9 cellular contexts compared by ENCODE assay signal in the genomic region with DNA sequence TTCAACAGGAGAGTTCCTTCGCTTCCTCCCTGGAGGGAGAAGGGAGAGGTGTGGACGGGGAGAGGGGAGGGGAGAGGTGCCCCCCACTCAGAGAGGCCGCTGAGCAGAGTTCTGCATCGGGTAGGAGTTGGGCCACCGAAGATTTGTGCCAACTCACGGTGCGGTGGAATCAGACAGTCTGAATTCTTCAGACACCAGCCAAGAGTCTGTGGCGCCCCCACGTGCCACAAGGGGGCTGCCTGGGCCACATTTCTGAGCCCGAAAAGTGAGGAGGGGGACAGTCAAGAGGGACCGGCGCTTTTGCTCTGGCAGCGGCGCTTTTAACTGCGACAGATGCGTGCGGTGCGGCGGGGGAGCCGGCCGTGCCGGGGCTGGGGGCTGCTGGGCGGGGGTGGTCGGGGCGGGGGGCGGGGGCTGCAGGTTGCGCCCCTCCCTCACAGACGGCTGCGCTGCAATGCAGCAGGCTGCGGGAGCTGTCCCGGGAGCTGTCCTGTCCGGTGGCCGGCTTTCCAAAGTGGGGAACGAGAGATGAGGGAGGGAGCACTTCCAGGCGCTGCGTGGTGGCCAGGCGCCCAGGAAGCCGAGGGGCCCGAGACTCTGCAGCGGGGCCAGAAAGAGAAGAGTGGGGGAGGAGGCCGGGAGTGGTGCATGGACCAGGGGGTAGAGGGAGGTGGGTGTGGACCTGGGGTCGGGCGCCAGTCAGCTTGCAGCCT. TPM values are rescaled to one million over a fixed set of nuclear protein-coding genes. Genes with fewer than 3 reads are reported as not detected.
DNase-seq lines count a peak whose midpoint lies in the region; ATAC-seq, FAIRE-seq and TF ChIP-seq lines count a peak whose summit lies in the region.
"Had no signal": no experiment of that assay in that cellular context is flagged by ENCODE, and none has a peak within 500 bp of the region (broad histone marks: within the 10 kb centered on the region; RNA-seq: fewer than 3 reads in every experiment).

No MANE protein-coding gene starts in this region.

- H3K9ac ChIP-seq in H9 (ENCODE audit: extremely low read depth, insufficient read length, low read length) (no peak overlapping the region), K562 (ENCODE audit: insufficient read depth in 1 of 2, low read depth in 2 of 2, low read length in 2 of 2) (no peak overlapping the region)

- peaks cover 17% of the 10 kb centered on the region for H3K4me1 ChIP-seq in BE2C
- no peaks in the 10 kb centered on the region; the same call in 1 of the 2 replicates for H3K4me1 ChIP-seq in H9 (ENCODE audit: insufficient read depth, low read length)
- H3K4me1 ChIP-seq in K562 (replicated peaks in 1 of 2; ENCODE audit: control insufficient read depth in 2 of 2, insufficient read depth in 2 of 2, low read length in 2 of 2), result peaks cover 13 to 33% of the 10 kb centered on the region in 2 experiments

- 0 out of 3 replicates have a peak, but pooled peaks have one; percentile 23 for ATAC-seq in K562
- ATAC-seq in CD4-positive, alpha-beta T cell (ENCODE audit: poor library complexity), result no peak
- ATAC-seq in GM19397 (IDR thresholded peaks at IDR 0.05; ENCODE audit: unreplicated experiment), result no peak

- H3K18ac ChIP-seq in H9 (ENCODE audit: insufficient read length, low read depth, low read length), result no peak overlapping the region

- DNase-seq in BE2C (peak; percentile 71), H9 (peak; percentile 77), K562 (ENCODE audit: extremely low read depth in 1 of 4, low spot score in 3 of 4) (peak in 1 of 4 experiments; percentile 16), kidney epithelial cell (ENCODE audit: low read depth) (no peak), GM10248 (ENCODE audit: extremely low spot score) (no peak), NCI-H1092 treated with DMSO at 0.1 percent for 48 hours (lab: John Stamatoyannopoulos, UW) (no peak)
- no peak for DNase-seq in CD4-positive, alpha-beta T cell

- no peak overlapping the region for H2BK15ac ChIP-seq in H9 (ENCODE audit: low read depth, low read length)

- peaks cover 31 to 50% of the 10 kb centered on the region in 2 experiments for H3K4me1 Mint-ChIP-seq in H9
- no peaks in the 10 kb centered on the region for H3K4me1 Mint-ChIP-seq in CD4-positive, alpha-beta T cell (ENCODE audit: low read depth)

- H3K9me3 Mint-ChIP-seq in H9, result peaks cover 3 to 7% of the 10 kb centered on the region in 2 experiments
- no peaks in the 10 kb centered on the region for H3K9me3 Mint-ChIP-seq in CD4-positive, alpha-beta T cell

- no peak overlapping the region for H2BK5ac ChIP-seq in H9 (ENCODE audit: insufficient read length, low read length)

- H4K91ac ChIP-seq in H9 (ENCODE audit: insufficient read length, low read depth, low read length), result no peak overlapping the region

- no peaks in the 10 kb centered on the region for H3K9me1 ChIP-seq in K562 (ENCODE audit: control insufficient read depth, insufficient read depth, low read length)

- no peaks in the 10 kb centered on the region for H3K27me3 ChIP-seq in BE2C
- peaks cover 6% of the 10 kb centered on the region; the same call in 1 of the 2 replicates for H3K27me3 ChIP-seq in H9 (ENCODE audit: insufficient read depth, low read length)
- H3K27me3 ChIP-seq in K562 (ENCODE audit: control insufficient read depth in 2 of 2, insufficient read depth in 2 of 2, low read length in 2 of 2), result peaks cover 0 to 16% of the 10 kb centered on the region in 2 experiments; a peak in 3 of 5 replicates
- peaks cover 16% of the 10 kb centered on the region for H3K27me3 ChIP-seq in kidney epithelial cell (ENCODE audit: control insufficient read depth, insufficient read depth, low read length)
- peaks cover 46% of the 10 kb centered on the region for H3K27me3 ChIP-seq in CD4-positive, alpha-beta T cell (ENCODE audit: control insufficient read depth, insufficient read depth, low read length)

- no peak overlapping the region for H2BK20ac ChIP-seq in H9 (ENCODE audit: low read depth, low read length, poor library complexity, severe bottlenecking)

- H4K20me1 ChIP-seq in H9 (ENCODE audit: control insufficient read depth, insufficient read depth, insufficient read length) (no peaks in the 10 kb centered on the region), K562 (replicated peaks; ENCODE audit: control insufficient read depth, insufficient read depth, low read length) (no peaks in the 10 kb centered on the region)

- H3K23ac ChIP-seq in H9 (ENCODE audit: insufficient read length, low read depth, low read length), result no peak overlapping the region

- H3K4me3 ChIP-seq in BE2C (ENCODE audit: low read depth, low read length) (peak overlapping the region; percentile 43), K562 (no peak overlapping the region), kidney epithelial cell (ENCODE audit: low read depth, low read length) (peak overlapping the region; percentile 12)
- H3K4me3 ChIP-seq: thoracic aorta had no signal

- no peak overlapping the region for H3T11ph ChIP-seq in H9 (ENCODE audit: low read length)

- H3K23me2 ChIP-seq in H9 (ENCODE audit: insufficient read length, low read depth, low read length, poor library complexity, severe bottlenecking), result peaks cover 7% of the 10 kb centered on the region

- POLR2A ChIA-PET in K562 (lab: Yijun Ruan, JAX) (no interaction called here), GM10248 (lab: Yijun Ruan, JAX) (no interaction called here)
- POLR2A ChIA-PET in CD4-positive, alpha-beta T cell (lab: Charles Lee), result no interaction called here

- no peak overlapping the region for H3K56ac ChIP-seq in H9 (ENCODE audit: insufficient read length, low read depth, low read length)

- no peak overlapping the region for H4K8ac ChIP-seq in H9 (replicated peaks; ENCODE audit: insufficient read length, low read depth, low read length)

- TF ChIP-seq RAD21 in K562 (CRISPR knock-in tag; conservative IDR thresholded peaks at IDR 0.05 in 1 of 2, IDR thresholded peaks at IDR 0.05 in 1 of 2), result peak in 1 of 2 experiments; percentile 32; a peak in 1 of 4 replicates

- no peak overlapping the region for H3K4ac ChIP-seq in H9 (ENCODE audit: low read depth, low read length)

- H2AFZ ChIP-seq in H9 (ENCODE audit: low read length) (no peak overlapping the region), K562 (ENCODE audit: low read depth, low read length) (no peak overlapping the region)

- TF ChIP-seq CTCF in BE2C (IDR thresholded peaks at IDR 0.05; ENCODE audit: low read depth, low read length) (peak; percentile 61), H9 (conservative IDR thresholded peaks at IDR 0.05) (peak; percentile 75), K562 (IDR thresholded peaks at IDR 0.05 in 2 of 3, conservative IDR thresholded peaks at IDR 0.05 in 1 of 3; ENCODE audit: insufficient read depth in 2 of 3, low read depth in 1 of 3, low read length in 3 of 3) (peak in 2 of 3 experiments; percentile 46 to 47; a peak in 4 of 6 replicates), kidney epithelial cell (IDR thresholded peaks at IDR 0.05; ENCODE audit: insufficient read depth, low read length, poor library complexity, severe bottlenecking) (peak; percentile 73), GM10248 (IDR thresholded peaks at IDR 0.05; ENCODE audit: control extremely low read depth, extremely low read depth, low read depth, missing control alignments) (no peak)
- TF ChIP-seq CTCF in CD4-positive, alpha-beta T cell (IDR thresholded peaks at IDR 0.05), result no peak

- no peak overlapping the region; the same call in 1 of the 2 replicates for H3K14ac ChIP-seq in H9 (ENCODE audit: insufficient read depth, low read length)

- FAIRE-seq in K562 (lab: Jason Lieb, UNC), result no peak

- no TSS peak for BruUV-seq in K562 (replicated peaks; lab: Mats Ljungman, UMichigan)

- H3K4me2 ChIP-seq in H9 (ENCODE audit: insufficient read depth, insufficient read length, low read length) (peak overlapping the region; percentile 58), K562 (ENCODE audit: insufficient read depth, low read length) (no peak overlapping the region)

- H2AK5ac ChIP-seq in H9 (ENCODE audit: insufficient read length, low read length), result no peak overlapping the region

- H3K27ac ChIP-seq in H9 (ENCODE audit: insufficient read length, low read depth, low read length), result no peak overlapping the region
- H3K27ac ChIP-seq in K562 (ENCODE audit: extremely low read depth, low read depth, low read length), result no peak overlapping the region
- H3K27ac ChIP-seq in CD4-positive, alpha-beta T cell (ENCODE audit: low read depth, low read length), result no peak overlapping the region
- H3K27ac ChIP-seq: thoracic aorta had no signal

- CTCF ChIA-PET in K562 (lab: Yijun Ruan, JAX; ENCODE audit: low intra/inter-chr PET ratio) (no interaction called here), GM10248 (lab: Yijun Ruan, JAX) (no interaction called here)
- CTCF ChIA-PET in CD4-positive, alpha-beta T cell (lab: Charles Lee), result no interaction called here

- peak overlapping the region; percentile 65 to 89 for H3K4me3 Mint-ChIP-seq in H9
- H3K4me3 Mint-ChIP-seq in CD4-positive, alpha-beta T cell, result no peak overlapping the region

- no peak overlapping the region for H2BK120ac ChIP-seq in H9 (ENCODE audit: low read depth, low read length, poor library complexity, severe bottlenecking)

- H3K27ac Mint-ChIP-seq in H9, result no peak overlapping the region
- no peak overlapping the region for H3K27ac Mint-ChIP-seq in CD4-positive, alpha-beta T cell

- H3K9me3 ChIP-seq in BE2C, result no peaks in the 10 kb centered on the region
- no peaks in the 10 kb centered on the region for H3K9me3 ChIP-seq in H9 (ENCODE audit: control insufficient read depth, low read depth, low read length)
- no peaks in the 10 kb centered on the region for H3K9me3 ChIP-seq in K562 (replicated peaks; ENCODE audit: control insufficient read depth, insufficient read depth, low read depth, low read length)
- no peaks in the 10 kb centered on the region for H3K9me3 ChIP-seq in CD4-positive, alpha-beta T cell (ENCODE audit: control insufficient read depth, low read length)
- H3K9me3 ChIP-seq: thoracic aorta had no signal

- peaks cover 0 to 7% (median 2%) of the 10 kb centered on the region in 3 experiments; a peak in 5 of 7 replicates for H3K36me3 Mint-ChIP-seq in H9 (ENCODE audit: insufficient read depth in 1 of 3, low read depth in 3 of 3)
- H3K36me3 Mint-ChIP-seq in CD4-positive, alpha-beta T cell (ENCODE audit: low read depth), result no peaks in the 10 kb centered on the region

- no peak for TF ChIP-seq EP300 in K562 (IDR thresholded peaks at IDR 0.05; ENCODE audit: low read length)

- in situ Hi-C loops in K562 (cut with MboI), result loop anchor here (25.0 kb wide), 1 partner anchor 733 kb away; no protein-coding TSS in a partner anchor

- no peaks in the 10 kb centered on the region for H3K79me2 ChIP-seq in H9 (ENCODE audit: insufficient read depth, low read length)
- no peaks in the 10 kb centered on the region for H3K79me2 ChIP-seq in K562 (ENCODE audit: control insufficient read depth, insufficient read depth, low read length)

- H3K36me3 ChIP-seq in BE2C (peaks cover 76% of the 10 kb centered on the region), K562 (ENCODE audit: control insufficient read depth, insufficient read depth, low read length) (no peaks in the 10 kb centered on the region), kidney epithelial cell (ENCODE audit: control insufficient read depth, insufficient read depth, low read length) (no peaks in the 10 kb centered on the region)
- H3K36me3 ChIP-seq: thoracic aorta had no signal

- no peaks in the 10 kb centered on the region for H3K79me1 ChIP-seq in H9 (ENCODE audit: insufficient read depth, low read depth, low read length, poor library complexity, severe bottlenecking)

- H4K5ac ChIP-seq in H9 (ENCODE audit: insufficient read length, low read depth, low read length), result no peak overlapping the region

- no CpG with 5 or more reads among the region's 43 CpGs for WGBS in H9 (ENCODE audit: extremely low coverage, insufficient read length, low lambda C conversion rate)
- 46% methylated on average over 16 of the region's 43 CpGs for WGBS in K562 (ENCODE audit: insufficient coverage, low coverage, missing lambda C conversion rate)

- no peak for TF ChIP-seq POLR2A in K562 (conservative IDR thresholded peaks at IDR 0.05)

- H3K27me3 Mint-ChIP-seq in H9 (ENCODE audit: low read depth), result peaks cover 76% of the 10 kb centered on the region
- peaks cover 46% of the 10 kb centered on the region for H3K27me3 Mint-ChIP-seq in CD4-positive, alpha-beta T cell

- no peak overlapping the region for H2BK12ac ChIP-seq in H9 (ENCODE audit: insufficient read length, low read depth, low read length)

- intact Hi-C loops in K562 (cut with micrococcal nuclease), result loop anchor here (5.0 to 10.0 kb wide), 4 partner anchors 180 to 723 kb away; no protein-coding TSS in a partner anchor
- intact Hi-C loops in CD4-positive, alpha-beta T cell (cut with DNase I, micrococcal nuclease), result no loop called here

RNA-seq across cellular contexts. Expression of a gene that starts 0.9 kb away (rescaled TPM):
- 2.0 TPM for polyA plus RNA-seq in BE2C (2012; ENCODE audit: insufficient read depth, insufficient read length, low read depth)
- total RNA-seq in H9 (2021), result not detected in 2 replicates
- total RNA-seq in K562 (2011; cell fraction: chromatin; rRNA removed; ENCODE audit: low replicate concordance), result not detected in 2 replicates
- total RNA-seq in K562 (2011; cell fraction: nucleolus; rRNA removed), result not detected in 2 replicates
- total RNA-seq in K562 (2011; cell fraction: nucleoplasm; rRNA removed), result not detected in 2 replicates
- total RNA-seq in K562 (2014; rRNA removed), result not detected in 2 replicates
- total RNA-seq in K562 (2014; rRNA removed; fragmentation: Illumina TruSeq; extraction: Trizol), result not detected in 2 replicates
- total RNA-seq in K562 (2015; rRNA removed; fragmentation: Illumina TruSeq; extraction: Trizol), result not detected in 2 replicates
- total RNA-seq in K562 (2021), result not detected in 2 replicates
- polyA plus RNA-seq in K562 (2011; rRNA removed), result not detected in 2 replicates
- 0.03 TPM in 1 of 2 replicates, not detected in the other for polyA plus RNA-seq in K562 (2011; cell fraction: cytosol; rRNA removed)
- polyA plus RNA-seq in K562 (2011; cell fraction: nucleus; rRNA removed), result 0.04 TPM in 1 of 2 replicates, not detected in the other
- polyA plus RNA-seq in K562 (2012), result 0.03 and 0.04 TPM in 2 replicates
- not detected in 2 replicates for polyA plus RNA-seq in K562 (2014; fragmentation: Illumina TruSeq; extraction: Trizol)
- polyA plus RNA-seq in K562 (2014; fragmentation: Nextera tagmentation; extraction: Ambion mirVana), result not detected
- polyA plus RNA-seq in K562 (2014; rRNA removed), result not detected in 2 replicates
- not detected in 2 replicates for polyA minus RNA-seq in K562 (2011; rRNA and poly(A)+ RNA removed)
- polyA minus RNA-seq in K562 (2011; cell fraction: cytosol; rRNA and poly(A)+ RNA removed), result 0.19 TPM in 1 of 2 replicates, not detected in the other
- not detected in 2 replicates for polyA minus RNA-seq in K562 (2011; cell fraction: nucleus; rRNA and poly(A)+ RNA removed)
- 1.1 and 1.2 TPM in 2 replicates for total RNA-seq in kidney epithelial cell
- total RNA-seq in CD4-positive, alpha-beta T cell, result not detected
- total RNA-seq: thoracic aorta had no signal

Comparison
In these comparisons a context has a peak if more than half of its experiments do, and no peak if none do; other contexts are left out.
1. DNase-seq: peak in BE2C (single experiment) and H9 (single experiment); none in kidney epithelial cell (single experiment), CD4-positive, alpha-beta T cell (0 of 10), GM10248 (single experiment) and NCI-H1092 treated with DMSO at 0.1 percent for 48 hours (single experiment).
2. CTCF ChIP-seq: peak in BE2C (single experiment), H9 (single experiment), K562 (2 of 3) and kidney epithelial cell (single experiment); none in CD4-positive, alpha-beta T cell (single experiment) and GM10248 (single experiment).